Comparison of ENCODE assay signal across 15 cellular contexts in the genomic region with DNA sequence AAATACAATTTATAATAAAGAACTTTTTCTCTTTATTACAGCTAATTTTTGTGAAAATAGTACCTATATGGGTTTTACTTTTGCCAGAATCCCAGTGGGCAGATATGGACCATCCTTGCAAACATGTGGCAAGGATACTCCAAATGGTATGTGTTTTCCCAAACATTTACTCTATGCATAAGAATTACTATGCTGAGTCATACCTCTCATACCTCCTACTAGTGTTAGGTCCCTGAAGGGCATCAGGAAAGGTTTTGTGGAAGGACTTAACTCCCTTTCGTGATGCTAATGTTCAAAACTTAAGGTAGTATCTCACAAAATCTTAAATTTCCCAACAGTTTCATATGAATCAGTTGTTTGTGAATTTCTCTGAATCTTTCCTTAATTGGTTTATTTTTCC. TPM values are rescaled to one million over a fixed set of nuclear protein-coding genes. Genes with fewer than 3 reads are reported as not detected.
"Had no signal": no experiment of that assay in that cellular context is flagged by ENCODE, and none has a peak within 500 bp of the region (broad histone marks: within the 10 kb centered on the region; RNA-seq: fewer than 3 reads in every experiment).

No MANE protein-coding gene starts in this region.

- H3K27me3 Mint-ChIP-seq: dendritic cell treated with granulocyte-macrophage colony-stimulating factor and Interleukin-4, amounts not matched to agents 40 ng/mL and 50 ng/mL, for 4 days had no signal

- H3K9me3 ChIP-seq: transverse colon, vagina had no signal

- ATAC-seq: activated CD4-positive, CD25-positive, alpha-beta regulatory T cell treated with anti-CD3 and anti-CD28 coated beads, Interleukin-2, amount 50 U/mL, for 24 hours; effector memory CD8-positive, alpha-beta T cell; stimulated activated naive CD8-positive, alpha-beta T cell treated with anti-CD3 and anti-CD28 coated beads, Interleukin-15, Interleukin-2, amounts not matched to agents 100 U/mL and 50 U/mL, for 24 hours had no signal

- H3K27ac ChIP-seq: transverse colon, vagina had no signal

- H3K4me1 ChIP-seq: vagina had no signal

- DNase-seq: activated naive CD4-positive, alpha-beta T cell treated with Interleukin-2 at 50 U/mL for 16 hours; activated T-cell treated with anti-CD3 and anti-CD28 coated beads for 4 hours; aorta; effector memory CD8-positive, alpha-beta T cell; nucleus accumbens; small intestine; stimulated activated naive CD8-positive, alpha-beta T cell treated with anti-CD3 and anti-CD28 coated beads, Interleukin-15, Interleukin-2, amounts not matched to agents 100 U/mL and 50 U/mL, for 24 hours; transverse colon had no signal

- H3K4me3 Mint-ChIP-seq: dendritic cell treated with granulocyte-macrophage colony-stimulating factor and Interleukin-4, amounts not matched to agents 40 ng/mL and 50 ng/mL, for 4 days; effector memory CD8-positive, alpha-beta T cell; nephron had no signal

- H3K4me3 ChIP-seq: transverse colon, vagina had no signal

- H3K36me3 ChIP-seq: transverse colon, vagina had no signal

- H3K27ac Mint-ChIP-seq: dendritic cell treated with granulocyte-macrophage colony-stimulating factor and Interleukin-4, amounts not matched to agents 40 ng/mL and 50 ng/mL, for 4 days; effector memory CD8-positive, alpha-beta T cell; nephron had no signal

- H3K9me3 Mint-ChIP-seq: dendritic cell treated with granulocyte-macrophage colony-stimulating factor and Interleukin-4, amounts not matched to agents 40 ng/mL and 50 ng/mL, for 4 days; effector memory CD8-positive, alpha-beta T cell; nephron had no signal

- H3K27me3 ChIP-seq: transverse colon, vagina had no signal

- H3K4me1 Mint-ChIP-seq: nephron had no signal

RNA-seq across cellular contexts. Expression of a gene that starts 21.3 kb away (rescaled TPM):
- total RNA-seq: cerebellum, epithelial cell of proximal tubule, posterior vena cava, vagina had no signal
